1 cellular context compared by ENCODE assay signal in genomic region chr2:242002944-242003343, GRCh38.
TF ChIP-seq lines count a peak whose summit lies in the region.

No MANE protein-coding gene starts in this region.

TF ChIP-seq in HepG2, 621 proteins besides CTCF, POLR2A, EP300 and RAD21 (continued from another document):
- no peak for TF ChIP-seq CHD4 (IDR thresholded peaks at IDR 0.05; ENCODE audit: borderline replicate concordance, low read length)
- TF ChIP-seq POLR2AphosphoS5 (IDR thresholded peaks at IDR 0.05; ENCODE audit: low read depth, low read length), result no peak
- no peak for TF ChIP-seq MIER2 (CRISPR knock-in tag; IDR thresholded peaks at IDR 0.05)
- TF ChIP-seq HOXA5 (CRISPR knock-in tag; IDR thresholded peaks at IDR 0.05), result no peak
- no peak for TF ChIP-seq ZNF414 (CRISPR knock-in tag; IDR thresholded peaks at IDR 0.05)
- no peak for TF ChIP-seq ZNF773 (CRISPR knock-in tag; IDR thresholded peaks at IDR 0.05; ENCODE audit: borderline replicate concordance)
- no peak for TF ChIP-seq ZNF18 (CRISPR knock-in tag; IDR thresholded peaks at IDR 0.05; ENCODE audit: insufficient replicate concordance)
- TF ChIP-seq SP4 (CRISPR knock-in tag; IDR thresholded peaks at IDR 0.05), result no peak
- TF ChIP-seq NR2C2 (CRISPR knock-in tag; IDR thresholded peaks at IDR 0.05; ENCODE audit: borderline replicate concordance), result no peak
- TF ChIP-seq FOXP4 (CRISPR knock-in tag; IDR thresholded peaks at IDR 0.05), result no peak
